ENCODE assay signal across 32 cellular contexts in genomic region chr7:87471430-87471829, GRCh38. TPM values are rescaled to one million over a fixed set of nuclear protein-coding genes. Genes with fewer than 3 reads are reported as not detected.
"Had no signal": no experiment of that assay in that cellular context is flagged by ENCODE, and none has a peak within 500 bp of the region (broad histone marks: within the 10 kb centered on the region; RNA-seq: fewer than 3 reads in every experiment).

No MANE protein-coding gene starts in this region.

- DNase-seq: activated B cell treated with CpG ODN at 0.5 μM for 24 hours; activated CD4-positive, alpha-beta memory T cell treated with anti-CD3 and anti-CD28 coated beads for 36 hours; activated CD4-positive, alpha-beta T cell treated with anti-CD3 and anti-CD28 coated beads for 4 hours; activated CD4-positive, alpha-beta T cell treated with anti-CD3 and anti-CD28 coated beads, Interleukin-2, amount 10 ng/mL, durations not matched to agents 24 days and 14 days; activated CD4-positive, alpha-beta T cell treated with anti-CD3 and anti-CD28 coated beads, Interleukin-2, amount 50 U/mL, for 1 hour; activated CD4-positive, alpha-beta T cell treated with anti-CD3 and anti-CD28 coated beads, Interleukin-2, amount 50 U/mL, for 4 hours; activated CD4-positive, CD25-positive, alpha-beta regulatory T cell treated with anti-CD3 and anti-CD28 coated beads, Interleukin-2, amount 50 U/mL, for 72 hours; activated CD8-positive, alpha-beta memory T cell treated with anti-CD3 and anti-CD28 coated beads, Interleukin-2, amount 50 U/mL, for 4 hours; activated CD8-positive, alpha-beta T cell treated with anti-CD3 and anti-CD28 coated beads for 36 hours; activated effector memory CD4-positive, alpha-beta T cell treated with anti-CD3 and anti-CD28 coated beads, Interleukin-2, amount 50 U/mL, for 16 hours; activated gamma-delta T cell treated with Interleukin-2 at 50 U/mL for 16 hours; activated naive CD4-positive, alpha-beta T cell; activated naive CD4-positive, alpha-beta T cell treated with anti-CD3 and anti-CD28 coated beads for 36 hours; activated naive CD8-positive, alpha-beta T cell treated with anti-CD3 and anti-CD28 coated beads, Interleukin-2, amount 10 ng/mL, durations not matched to agents 7 days and 5 days; activated naive CD8-positive, alpha-beta T cell treated with anti-CD3 and anti-CD28 coated beads, Interleukin-2, amount 50 U/mL, for 24 hours; activated T-cell treated with anti-CD3 and anti-CD28 coated beads for 4 hours; activated T-cell treated with anti-CD3 and anti-CD28 coated beads, Interleukin-2, amount 50 U/mL, for 1 hour; activated T-cell treated with anti-CD3 and anti-CD28 coated beads, Interleukin-2, amount 50 U/mL, for 4 hours; activated T-cell treated with anti-CD3 and anti-CD28 coated beads, Interleukin-2, amount 50 U/mL, for 72 hours; amygdala; anterior cingulate cortex; caudate nucleus; T-helper 1 cell; T-helper 2 cell; T-helper 9 cell had no signal

- H3K36me3 ChIP-seq: ascending aorta, cardiac muscle cell had no signal

- H3K4me3 ChIP-seq: ascending aorta, cardiac muscle cell had no signal

- H3K27me3 ChIP-seq: ascending aorta had no signal

- H3K27ac ChIP-seq: ascending aorta, cardiac muscle cell, VCaP had no signal

- H3K9me3 ChIP-seq: ascending aorta had no signal

- ATAC-seq: activated CD8-positive, alpha-beta T cell treated with anti-CD3 and anti-CD28 coated beads for 36 hours; activated naive CD8-positive, alpha-beta T cell treated with anti-CD3 and anti-CD28 coated beads, Interleukin-2, amount 50 U/mL, for 24 hours; activated T-cell treated with anti-CD3 and anti-CD28 coated beads, Interleukin-2, amount 50 U/mL, for 4 hours; activated T-cell treated with anti-CD3 and anti-CD28 coated beads, Interleukin-2, amount 50 U/mL, for 72 hours; activated T-helper 17 cell treated with anti-CD3 and anti-CD28 coated beads, Interleukin-2, amount 50 U/mL, for 72 hours had no signal

- FAIRE-seq: bronchial epithelial cell, TTC549 had no signal

- H3K4me1 ChIP-seq: ascending aorta had no signal

RNA-seq across cellular contexts. Expression of gene ABCB4, which starts 4.0 kb away (rescaled TPM):
- total RNA-seq: activated CD4-positive, alpha-beta memory T cell treated with anti-CD3 and anti-CD28 coated beads for 36 hours; activated CD4-positive, alpha-beta T cell treated with anti-CD3 and anti-CD28 coated beads, Interleukin-2, amount 10 ng/mL, durations not matched to agents 24 days and 14 days; activated naive CD4-positive, alpha-beta T cell treated with anti-CD3 and anti-CD28 coated beads for 36 hours; activated T-helper 1 cell treated with anti-CD3 and anti-CD28 coated beads, Interleukin-12 subunit alpha, Interleukin-12 subunit beta, Interleukin-2, Interleukin-4 antibody, amounts not matched to agents 30 ng/mL and 10 ng/mL and 1 ng/mL, durations not matched to agents 14 hours and 24 hours and 36 hours; activated T-helper 17 cell treated with anti-CD3 and anti-CD28 coated beads, Interleukin-2, amount 50 U/mL, for 72 hours; ascending aorta; bronchial epithelial cell had no signal
